ENCODE assay signal across 17 cellular contexts in genomic region chr3:125035217-125035616, GRCh38. TPM values are rescaled to one million over a fixed set of nuclear protein-coding genes. Genes with fewer than 3 reads are reported as not detected.
DNase-seq lines count a peak whose midpoint lies in the region; ATAC-seq lines count a peak whose summit lies in the region.
"Had no signal": no experiment of that assay in that cellular context is flagged by ENCODE, and none has a peak within 500 bp of the region (broad histone marks: within the 10 kb centered on the region; RNA-seq: fewer than 3 reads in every experiment).

No MANE protein-coding gene starts in this region.

- H3K9me3 Mint-ChIP-seq in natural killer cell treated with Interleukin-12 subunit alpha and Interleukin-12 subunit beta and Interleukin-15 and Interleukin-18, amount 100 ng/mL, for 72 hours: peaks cover 4% of the 10 kb centered on the region
- H3K9me3 Mint-ChIP-seq in T-cell: peaks cover 0 to 8% (median 5%) of the 10 kb centered on the region in 3 donors

- CTCF ChIA-PET in T-cell (lab: Charles Lee): interaction anchor here in 1 of 2 donors (0.6 to 1.0 kb wide), 2 partner anchors 11 to 429 kb away, joined by 3 to 5 read pairs; no protein-coding TSS in a partner anchor

- peak overlapping the region; percentile 16 to 66 for H3K27ac Mint-ChIP-seq in natural killer cell treated with Interleukin-12 subunit alpha and Interleukin-12 subunit beta and Interleukin-15 and Interleukin-18, amount 100 ng/mL, for 72 hours
- no peak overlapping the region for H3K27ac Mint-ChIP-seq in T-cell
- H3K27ac Mint-ChIP-seq: H9 had no signal

- POLR2A ChIA-PET in T-cell (lab: Charles Lee): no interaction called here

- H3K36me3 Mint-ChIP-seq in natural killer cell treated with Interleukin-12 subunit alpha and Interleukin-12 subunit beta and Interleukin-15 and Interleukin-18, amount 100 ng/mL, for 72 hours: peaks cover 22% of the 10 kb centered on the region
- H3K36me3 Mint-ChIP-seq in T-cell: peaks cover 18% of the 10 kb centered on the region

- no peak for DNase-seq in activated CD4-positive, CD25-positive, alpha-beta regulatory T cell treated with anti-CD3 and anti-CD28 coated beads, Interleukin-2, amount 50 U/mL, for 72 hours
- no peak for DNase-seq in natural killer cell treated with Interleukin-12 subunit alpha and Interleukin-12 subunit beta and Interleukin-15 and Interleukin-18, amount 100 ng/mL, for 72 hours (ENCODE audit: low spot score)
- DNase-seq in T-cell (no peak), inferior parietal cortex (ENCODE audit: extremely low spot score) (no peak), NCI-H1092 (lab: John Stamatoyannopoulos, UW) (no peak)
- DNase-seq: 8988T; activated CD4-positive, alpha-beta T cell treated with anti-CD3 and anti-CD28 coated beads, Interleukin-2, amount 50 U/mL, for 1 hour; aorta; gastrocnemius medialis; H9; NCI-H1105 treated with DMSO at 0.1 percent for 48 hours; NK-92 treated with Interleukin-12 subunit alpha and Interleukin-12 subunit beta, amount 100 ng/mL, for 24 hours; stimulated activated CD4-positive, alpha-beta T cell treated with anti-CD3 and anti-CD28 coated beads, Interleukin-12 subunit alpha, Interleukin-12 subunit beta, amount 100 ng/mL, for 4 hours; stimulated activated CD8-positive, alpha-beta memory T cell treated with anti-CD3 and anti-CD28 coated beads, Interleukin-4, amount 100 ng/mL, for 48 hours had no signal

- peaks cover 60 to 62% of the 10 kb centered on the region in 2 donors for H3K4me1 Mint-ChIP-seq in natural killer cell treated with Interleukin-12 subunit alpha and Interleukin-12 subunit beta and Interleukin-15 and Interleukin-18, amount 100 ng/mL, for 72 hours (ENCODE audit: low read depth in 2 of 2)
- H3K4me1 Mint-ChIP-seq in T-cell: peaks cover 40 to 57% (median 49%) of the 10 kb centered on the region in 3 donors

- ATAC-seq in activated CD4-positive, CD25-positive, alpha-beta regulatory T cell treated with anti-CD3 and anti-CD28 coated beads, Interleukin-2, amount 50 U/mL, for 24 hours: peak; percentile 95 to 96
- ATAC-seq in GM21528 (IDR thresholded peaks at IDR 0.05; ENCODE audit: low FRiP score, unreplicated experiment): peak; percentile 78
- peak; percentile 78 for ATAC-seq in HG03432 (IDR thresholded peaks at IDR 0.05; ENCODE audit: unreplicated experiment)
- peak; percentile 84 to 94 for ATAC-seq in natural killer cell treated with Interleukin-12 subunit alpha and Interleukin-12 subunit beta and Interleukin-15 and Interleukin-18, amount 100 ng/mL, for 72 hours
- ATAC-seq in T-cell (replicated peaks in 1 of 4): no peak
- ATAC-seq: gastrocnemius medialis had no signal

- no peaks in the 10 kb centered on the region for H3K27me3 Mint-ChIP-seq in natural killer cell treated with Interleukin-12 subunit alpha and Interleukin-12 subunit beta and Interleukin-15 and Interleukin-18, amount 100 ng/mL, for 72 hours
- H3K27me3 Mint-ChIP-seq in T-cell: no peaks in the 10 kb centered on the region

- H3K4me3 Mint-ChIP-seq in natural killer cell treated with Interleukin-12 subunit alpha and Interleukin-12 subunit beta and Interleukin-15 and Interleukin-18, amount 100 ng/mL, for 72 hours: peak overlapping the region; percentile 32
- H3K4me3 Mint-ChIP-seq in T-cell: no peak overlapping the region
- H3K4me3 Mint-ChIP-seq: H9 had no signal

RNA-seq across cellular contexts. Expression of gene HEG1, which starts 20.6 kb away (rescaled TPM):
- 10 to 100 TPM; 14.6 to 47.0 TPM for total RNA-seq in natural killer cell treated with Interleukin-12 subunit alpha and Interleukin-12 subunit beta and Interleukin-15 and Interleukin-18, amount 100 ng/mL, for 72 hours
- 10 to 100 TPM; 22.6 to 27.6 (median 25.6) TPM for total RNA-seq in T-cell

Comparison
In these comparisons a context has a peak if more than half of its experiments do, and no peak if none do; other contexts are left out.
1. ATAC-seq: peak in activated CD4-positive, CD25-positive, alpha-beta regulatory T cell treated with anti-CD3 and anti-CD28 coated beads, Interleukin-2, amount 50 U/mL, for 24 hours (2 of 2), GM21528 (single experiment), HG03432 (single experiment) and natural killer cell treated with Interleukin-12 subunit alpha and Interleukin-12 subunit beta and Interleukin-15 and Interleukin-18, amount 100 ng/mL, for 72 hours (2 of 2); none in T-cell (0 of 4).
2. H3K27ac Mint-ChIP-seq: peak in natural killer cell treated with Interleukin-12 subunit alpha and Interleukin-12 subunit beta and Interleukin-15 and Interleukin-18, amount 100 ng/mL, for 72 hours (2 of 2); none in T-cell (0 of 2).